11 cellular contexts compared by ENCODE assay signal in genomic region chr5:113864437-113864836, GRCh38.
"Had no signal": no experiment of that assay in that cellular context is flagged by ENCODE, and none has a peak within 500 bp of the region (broad histone marks: within the 10 kb centered on the region; RNA-seq: fewer than 3 reads in every experiment).

No MANE protein-coding gene starts in this region.

- FAIRE-seq: H1, H54 had no signal

- H3K9ac ChIP-seq: GM23248 had no signal

- DNase-seq: GM23248, GOT3, H7, H9, HCEC 1CT, HFFc6 had no signal

- H3K36me3 ChIP-seq: HAP-1 had no signal

- H3K27ac ChIP-seq: GM23248 had no signal

- ATAC-seq: GM23338, HCT116 had no signal

- H3K9me3 ChIP-seq: HAP-1 had no signal

- H2AFZ ChIP-seq: GM23248, GM23338 had no signal

- H3K4me2 ChIP-seq: GM23338 had no signal

- H3K4me1 ChIP-seq: HAP-1 had no signal

- H3K4me3 ChIP-seq: GM23248, GM23338, HAP-1 had no signal
